In genomic region chr11:44338031-44338430, GRCh38 we compare ENCODE assay signal across 24 cellular contexts. TPM values are rescaled to one million over a fixed set of nuclear protein-coding genes. Genes with fewer than 3 reads are reported as not detected.
"Had no signal": no experiment of that assay in that cellular context is flagged by ENCODE, and none has a peak within 500 bp of the region (broad histone marks: within the 10 kb centered on the region; RNA-seq: fewer than 3 reads in every experiment).

No MANE protein-coding gene starts in this region.

- ATAC-seq: natural killer cell; right cardiac atrium; stimulated activated effector memory CD8-positive, alpha-beta T cell treated with anti-CD3 and anti-CD28 coated beads, Interleukin-12 subunit alpha, Interleukin-12 subunit beta, amount 100 ng/mL, for 72 hours had no signal

- H3K4me3 ChIP-seq: dorsolateral prefrontal cortex, lung, prostate gland, stomach, thyroid gland, upper lobe of left lung, uterus had no signal

- H3K9me3 ChIP-seq: prostate gland, stomach, thyroid gland, upper lobe of left lung, uterus had no signal

- H3K4me1 ChIP-seq: parathyroid adenoma, prostate gland, stomach, thyroid gland, upper lobe of left lung, uterus had no signal

- H3K36me3 ChIP-seq: prostate gland, stomach, thyroid gland, upper lobe of left lung, uterus had no signal

- DNase-seq: central memory CD4-positive, alpha-beta T cell; effector CD4-positive, alpha-beta T cell; head of caudate nucleus; hippocampal formation; immature natural killer cell; natural killer cell; right cardiac atrium; small intestine; stimulated activated CD4-positive, alpha-beta T cell treated with anti-CD3 and anti-CD28 coated beads, Interleukin-15, amount 100 ng/mL, for 24 hours; stimulated activated CD4-positive, alpha-beta T cell treated with anti-CD3 and anti-CD28 coated beads, Interleukin-2, amount 100 ng/mL, for 48 hours; stimulated activated naive CD4-positive, alpha-beta T cell treated with Interleukin-2 at 50 U/mL for 16 hours; stomach; thyroid gland; uterus had no signal

- H3K27ac ChIP-seq: dorsolateral prefrontal cortex, parathyroid adenoma, prostate gland, stomach, thyroid gland, upper lobe of left lung, uterus had no signal

RNA-seq across cellular contexts. Expression of gene ALX4, which starts 28.1 kb away (rescaled TPM):
- total RNA-seq: fibroblast of villous mesenchyme, glomerular endothelial cell, liver, mononuclear cell, natural killer cell, right cardiac atrium, stomach, upper lobe of left lung had no signal
